ENCODE assay signal across 8 cellular contexts in genomic region chr17:30905742-30906100, GRCh38. TPM values are rescaled to one million over a fixed set of nuclear protein-coding genes. Genes with fewer than 3 reads are reported as not detected.
DNase-seq lines count a peak whose midpoint lies in the region; ATAC-seq and TF ChIP-seq lines count a peak whose summit lies in the region.

No MANE protein-coding gene starts in this region.

- intact Hi-C loops in natural killer cell (cut with micrococcal nuclease), result no loop called here

- CTCF ChIA-PET in GM10248 (lab: Yijun Ruan, JAX) (no interaction called here), T-cell (lab: Charles Lee) (no interaction called here)

- POLR2A ChIA-PET in GM10248 (lab: Yijun Ruan, JAX), result no interaction called here
- POLR2A ChIA-PET in T-cell (lab: Charles Lee), result no interaction called here

- peak overlapping the region; percentile 85 to 99 for H3K4me3 ChIP-seq in esophagus (ENCODE audit: low read depth in 1 of 2, low read length in 2 of 2)

- peak overlapping the region; percentile 95 to 96 for H3K27ac Mint-ChIP-seq in T-cell
- H3K27ac Mint-ChIP-seq in natural killer cell, result peak overlapping the region; percentile 93 to 94

- 0 to 1% methylated on average over 11 of the region's 11 CpGs for WGBS in esophagus, 2 donors

- H3K27ac ChIP-seq in esophagus (ENCODE audit: low read depth in 2 of 2, low read length in 1 of 2), result peak overlapping the region; percentile 88 to 96

- H3K9me3 ChIP-seq in esophagus (ENCODE audit: control insufficient read depth in 2 of 2, insufficient read depth in 1 of 2, low read depth in 1 of 2, low read length in 1 of 2), result no peaks in the 10 kb centered on the region

- DNase-seq in GM10248 (ENCODE audit: extremely low spot score) (peak; percentile 48), T-cell (peak in 6 of 34 experiments; percentile 4 to 37 (median 8)), natural killer cell (no peak), NCI-H2196 treated with DMSO at 0.1 percent for 48 hours (lab: John Stamatoyannopoulos, UW; ENCODE audit: unreplicated experiment) (no peak), NCI-H2227 treated with DMSO at 0.1 percent for 48 hours (lab: John Stamatoyannopoulos, UW) (no peak), SHP77 (lab: John Stamatoyannopoulos, UW) (no peak)

- H3K36me3 ChIP-seq in esophagus (ENCODE audit: control insufficient read depth in 2 of 2, insufficient read depth in 2 of 2, low read length in 1 of 2), result no peaks in the 10 kb centered on the region

- no peaks in the 10 kb centered on the region for H3K27me3 ChIP-seq in esophagus (ENCODE audit: control insufficient read depth in 1 of 2, insufficient read depth in 2 of 2, low read length in 2 of 2)

- ATAC-seq in HG02571 (IDR thresholded peaks at IDR 0.05; ENCODE audit: unreplicated experiment) (peak; percentile 13), T-cell (replicated peaks in 1 of 4) (peak; percentile 10 to 31 (median 20)), natural killer cell (peak; percentile 36 to 47 (median 36))

- H3K4me1 ChIP-seq in esophagus (ENCODE audit: control insufficient read depth in 2 of 2, insufficient read depth in 2 of 2, low read length in 1 of 2), result no peaks in the 10 kb centered on the region

- H3K9me3 Mint-ChIP-seq in T-cell (no peaks in the 10 kb centered on the region), natural killer cell (no peaks in the 10 kb centered on the region)

- H3K27me3 Mint-ChIP-seq in T-cell (no peaks in the 10 kb centered on the region), natural killer cell (ENCODE audit: low read depth in 2 of 2) (no peaks in the 10 kb centered on the region)

- H3K4me1 Mint-ChIP-seq in T-cell, result peaks cover 49 to 57% (median 54%) of the 10 kb centered on the region in 3 donors
- H3K4me1 Mint-ChIP-seq in natural killer cell, result peaks cover 29 to 36% of the 10 kb centered on the region in 2 donors

- TF ChIP-seq CTCF in GM10248 (IDR thresholded peaks at IDR 0.05; ENCODE audit: control extremely low read depth, extremely low read depth, low read depth, missing control alignments), result no peak
- no peak for TF ChIP-seq CTCF in natural killer cell (IDR thresholded peaks at IDR 0.05)

- H3K36me3 Mint-ChIP-seq in T-cell (peaks cover 13% of the 10 kb centered on the region), natural killer cell (no peaks in the 10 kb centered on the region)

- peak overlapping the region; percentile 89 to 96 (median 91) for H3K4me3 Mint-ChIP-seq in T-cell
- H3K4me3 Mint-ChIP-seq in natural killer cell, result peak overlapping the region; percentile 98

RNA-seq across cellular contexts. Expression of gene TEFM, which starts 0.3 kb away (rescaled TPM):
- total RNA-seq in T-cell (10 to 100 TPM in 4 of 5 donors, 1 to 10 TPM in 1; 9.5 to 16.9 (median 14.8) TPM), natural killer cell (10 to 100 TPM in 2 of 3 donors, 1 to 10 TPM in 1; 6.3 to 12.9 (median 10.5) TPM)
- polyA plus RNA-seq in esophagus, result 1 to 10 TPM; 5.0 to 9.2 TPM

RNA-seq across cellular contexts. Expression of gene ADAP2, which starts 16.0 kb away (rescaled TPM):
- total RNA-seq in T-cell (1 to 10 TPM; 1.7 to 4.9 (median 2.1) TPM), natural killer cell (1 to 10 TPM; 2.6 to 6.6 (median 2.9) TPM)
- 1 to 10 TPM; 1.2 to 2.4 TPM for polyA plus RNA-seq in esophagus
